In genomic region chr1:212558665-212559480, GRCh38 we compare ENCODE assay signal across 8 cellular contexts. TPM values are rescaled to one million over a fixed set of nuclear protein-coding genes. Genes with fewer than 3 reads are reported as not detected.
DNase-seq lines count a peak whose midpoint lies in the region; ATAC-seq, FAIRE-seq and TF ChIP-seq lines count a peak whose summit lies in the region.

No MANE protein-coding gene starts in this region.

- no peak for FAIRE-seq in bronchial epithelial cell (lab: Jason Lieb, UNC)

- H3K36me3 ChIP-seq in bronchial epithelial cell (ENCODE audit: control insufficient read depth, insufficient read depth, low read length) (no peaks in the 10 kb centered on the region), smooth muscle cell (ENCODE audit: low read depth) (no peaks in the 10 kb centered on the region)

- H3K27ac Mint-ChIP-seq in WTC11, result peak overlapping the region; percentile 98

- peak; percentile 80 for ATAC-seq in GM18873 (IDR thresholded peaks at IDR 0.05; ENCODE audit: low FRiP score, unreplicated experiment)
- peak; percentile 88 for ATAC-seq in HG03108 (IDR thresholded peaks at IDR 0.05; ENCODE audit: unreplicated experiment)
- peak; percentile 76 for ATAC-seq in WTC11

- H3K79me2 ChIP-seq in smooth muscle cell (ENCODE audit: low read depth), result no peaks in the 10 kb centered on the region

- H2AFZ ChIP-seq in smooth muscle cell (ENCODE audit: low read depth), result peak overlapping the region; percentile 76

- peak overlapping the region; percentile 70 for H3K4me3 Mint-ChIP-seq in WTC11

- peak overlapping the region; percentile 86 for H3K4me2 ChIP-seq in smooth muscle cell

- H3K36me3 Mint-ChIP-seq in WTC11, result no peaks in the 10 kb centered on the region; the same call in 1 of the 2 replicates

- 5% methylated on average over 62 of the region's 64 CpGs for WGBS in smooth muscle cell (ENCODE audit: low lambda C conversion rate)

- H3K27ac ChIP-seq in smooth muscle cell (ENCODE audit: low read depth), result peak overlapping the region; percentile 75

- peaks cover 28% of the 10 kb centered on the region for H3K27me3 Mint-ChIP-seq in WTC11 (ENCODE audit: low read depth)

- peaks cover 13% of the 10 kb centered on the region; the same call in 1 of the 2 replicates for H3K9me3 Mint-ChIP-seq in WTC11

- peaks cover 12% of the 10 kb centered on the region for H3K4me1 Mint-ChIP-seq in WTC11

- H3K9me3 ChIP-seq in smooth muscle cell (replicated peaks; ENCODE audit: low read depth), result no peaks in the 10 kb centered on the region

- H3K27me3 ChIP-seq in bronchial epithelial cell (ENCODE audit: control insufficient read depth, insufficient read depth, low read length) (no peaks in the 10 kb centered on the region), smooth muscle cell (ENCODE audit: low read depth) (no peaks in the 10 kb centered on the region)

- peak overlapping the region; percentile 65 for H3K4me3 ChIP-seq in bronchial epithelial cell (ENCODE audit: low read depth, low read length)
- H3K4me3 ChIP-seq in smooth muscle cell, result peak overlapping the region; percentile 63

- peak overlapping the region; percentile 93 for H3K9ac ChIP-seq in smooth muscle cell (ENCODE audit: low read depth)

- POLR2A ChIA-PET in WTC11 (lab: Charles Lee), result interaction anchor here (0.6 to 2.4 kb wide), 7 partner anchors 13 to 121 kb away, joined by 3 to 52 read pairs (median 3); partner anchors contain the start of gene ATF3

- no peaks in the 10 kb centered on the region for H4K20me1 ChIP-seq in smooth muscle cell (ENCODE audit: low read depth)

- H3K4me1 ChIP-seq in smooth muscle cell (ENCODE audit: low read depth), result no peaks in the 10 kb centered on the region

- peaks cover 24% of the 10 kb centered on the region for H3F3A ChIP-seq in smooth muscle cell (ENCODE audit: low read depth)

- DNase-seq in AG08395 (ENCODE audit: low spot score) (peak; percentile 96), NCI-H2196 (lab: John Stamatoyannopoulos, UW; ENCODE audit: unreplicated experiment) (peak; percentile 97), WTC11 (ENCODE audit: low spot score) (peak; percentile 92), bronchial epithelial cell (ENCODE audit: low read depth) (peak; percentile 74), iPS-NIHi7 (ENCODE audit: extremely low spot score) (peak; percentile 96), smooth muscle cell (lab: John Stamatoyannopoulos, UW; ENCODE audit: unreplicated experiment) (peak; percentile 59)

- no peak for TF ChIP-seq CTCF in WTC11 (IDR thresholded peaks at IDR 0.05)
- TF ChIP-seq CTCF in bronchial epithelial cell (IDR thresholded peaks at IDR 0.05; ENCODE audit: insufficient read depth, low read length, severe bottlenecking), result no peak
- no peak for TF ChIP-seq CTCF in smooth muscle cell (IDR thresholded peaks at IDR 0.05; ENCODE audit: borderline replicate concordance, insufficient read depth, poor library complexity, severe bottlenecking)

- CTCF ChIA-PET in WTC11 (lab: Charles Lee), result interaction anchor here (1.3 to 2.6 kb wide), 9 partner anchors 36 to 191 kb away, joined by 3 to 16 read pairs (median 6); partner anchors contain the start of gene ATF3

TF ChIP-seq in WTC11, 78 proteins besides CTCF, POLR2A, EP300 and RAD21 (continues in another document):
- no peak for TF ChIP-seq FOXJ3 (CRISPR knock-in tag; IDR thresholded peaks at IDR 0.05; ENCODE audit: borderline replicate concordance)
- no peak for TF ChIP-seq NR1H2 (CRISPR knock-in tag; IDR thresholded peaks at IDR 0.05)
- peak; percentile 57; the same call in 1 of the 2 replicates for TF ChIP-seq USF1 (CRISPR knock-in tag; IDR thresholded peaks at IDR 0.05)
- peak; percentile 20; the same call in 1 of the 2 replicates for TF ChIP-seq HMGXB4 (CRISPR knock-in tag; IDR thresholded peaks at IDR 0.05)
- 0 out of 2 replicates have a peak, but pooled peaks have one; percentile 35 for TF ChIP-seq ZNF281 (CRISPR knock-in tag; IDR thresholded peaks at IDR 0.05)
- TF ChIP-seq ZNF532 (CRISPR knock-in tag; IDR thresholded peaks at IDR 0.05; ENCODE audit: borderline replicate concordance), result no peak
- TF ChIP-seq GABPB1 (CRISPR knock-in tag; IDR thresholded peaks at IDR 0.05), result peak; percentile 72
- no peak for TF ChIP-seq GRHL2 (CRISPR knock-in tag; IDR thresholded peaks at IDR 0.05; ENCODE audit: insufficient replicate concordance, severe bottlenecking)
- TF ChIP-seq TCF7 (CRISPR knock-in tag; IDR thresholded peaks at IDR 0.05; ENCODE audit: low read depth), result no peak

RNA-seq across cellular contexts. Expression of gene ATF3, which starts 49.7 kb away (rescaled TPM):
- total RNA-seq in WTC11 (2021) (12.5 to 19.4 TPM (median 14.6 TPM) in 3 replicates), bronchial epithelial cell (19.2 and 31.7 TPM in 2 replicates), smooth muscle cell (229 and 231 TPM in 2 replicates)
- polyA plus RNA-seq in smooth muscle cell, result 152 and 268 TPM in 2 replicates

Comparison
In these comparisons a context has a peak if more than half of its experiments do, and no peak if none do; other contexts are left out.
1. Peak in every context shown above with its lines: DNase-seq, ATAC-seq, H3K4me3 ChIP-seq and H3K27ac ChIP-seq.